In genomic region chr6:111540971-111541719, GRCh38 we compare ENCODE assay signal across 11 cellular contexts. TPM values are rescaled to one million over a fixed set of nuclear protein-coding genes. Genes with fewer than 3 reads are reported as not detected.
A peak's percentile ranks its signal among the peaks of the same experiment; 100 is the strongest.
DNase-seq lines count a peak whose midpoint lies in the region; ATAC-seq and TF ChIP-seq lines count a peak whose summit lies in the region.
"Had no signal": no experiment of that assay in that cellular context is flagged by ENCODE, and none has a peak within 500 bp of the region (broad histone marks: within the 10 kb centered on the region; RNA-seq: fewer than 3 reads in every experiment).

No MANE protein-coding gene starts in this region.

- H3K27ac Mint-ChIP-seq in endodermal cell, result peak overlapping the region; percentile 19

- no peaks in the 10 kb centered on the region for H3K9me3 ChIP-seq in endodermal cell (ENCODE audit: control insufficient read depth, low read length)
- H3K9me3 ChIP-seq in neuron (ENCODE audit: low read length), result no peaks in the 10 kb centered on the region

- POLR2A ChIA-PET in HEK293T (lab: Yijun Ruan, JAX), result interaction anchor here (0.7 to 1.4 kb wide), 4 partner anchors 9 to 64 kb away, joined by 3 to 4 read pairs (median 4); partner anchors contain the start of gene TRAF3IP2

- no peak overlapping the region for H3K9ac ChIP-seq in endodermal cell (ENCODE audit: extremely low read depth, low read length, poor library complexity, severe bottlenecking)

- DNase-seq in HEK293T (ENCODE audit: extremely low spot score) (no peak), NCI-H2107 treated with DMSO at 0.1 percent for 48 hours (lab: John Stamatoyannopoulos, UW; ENCODE audit: unreplicated experiment) (peak; percentile 90), endodermal cell (no peak), GF-D8 (lab: John Stamatoyannopoulos, UW) (no peak)
- no peak for DNase-seq in stimulated activated CD4-positive, alpha-beta T cell treated with anti-CD3 and anti-CD28 coated beads, Interleukin-2, amount 100 ng/mL, for 24 hours
- DNase-seq: cerebellar nuclear complex; KG1; NK-92 treated with Interleukin-12 subunit alpha and Interleukin-12 subunit beta, amount 100 ng/mL, for 24 hours; small intestine had no signal

- no peak for TF ChIP-seq CTCF in endodermal cell (conservative IDR thresholded peaks at IDR 0.05)

- 70 to 73% methylated on average over 6 to 9 of the region's 9 CpGs for WGBS in endodermal cell (ENCODE audit: insufficient coverage in 1 of 2, insufficient read length in 1 of 2), 2 experiments

- H3K27me3 ChIP-seq in endodermal cell (ENCODE audit: control insufficient read depth, insufficient read depth, low read length, poor library complexity, severe bottlenecking) (no peaks in the 10 kb centered on the region), neuron (ENCODE audit: insufficient read depth, low read length) (no peaks in the 10 kb centered on the region)

- ATAC-seq in GM19035 (IDR thresholded peaks at IDR 0.05; ENCODE audit: unreplicated experiment), result no peak

- H3K9me3 Mint-ChIP-seq in endodermal cell, result no peaks in the 10 kb centered on the region

- peak overlapping the region; percentile 44 for H3K27ac ChIP-seq in endodermal cell (ENCODE audit: low read depth, low read length)

- H3K36me3 Mint-ChIP-seq in endodermal cell (ENCODE audit: low read depth), result no peaks in the 10 kb centered on the region

- CTCF ChIA-PET in HEK293T (lab: Yijun Ruan, JAX), result no interaction called here

- no peak overlapping the region for H3K4me3 Mint-ChIP-seq in endodermal cell

- H3K4me1 ChIP-seq in endodermal cell (ENCODE audit: control insufficient read depth, insufficient read depth, low read length), result peaks cover 8% of the 10 kb centered on the region
- peaks cover 14% of the 10 kb centered on the region for H3K4me1 ChIP-seq in neuron (ENCODE audit: insufficient read depth, low read length)

- H3K4me3 ChIP-seq in endodermal cell (ENCODE audit: low read length) (no peak overlapping the region), neuron (ENCODE audit: low read length) (peak overlapping the region; percentile 1)

- peaks cover 25% of the 10 kb centered on the region for H3K4me1 Mint-ChIP-seq in endodermal cell

- H3K36me3 ChIP-seq in endodermal cell (ENCODE audit: control insufficient read depth, insufficient read depth, low read length), result no peaks in the 10 kb centered on the region
- no peaks in the 10 kb centered on the region for H3K36me3 ChIP-seq in neuron (ENCODE audit: insufficient read depth, low read length)

- H2AFZ ChIP-seq in neuron (ENCODE audit: low read depth, low read length), result no peak overlapping the region

- H3K27me3 Mint-ChIP-seq in endodermal cell (ENCODE audit: insufficient read depth), result no peaks in the 10 kb centered on the region

TF ChIP-seq in HEK293T, 16 proteins besides CTCF, POLR2A, EP300 and RAD21:
- TF ChIP-seq PKNOX1 (IDR thresholded peaks at IDR 0.05), result peak; percentile 46; the same call in 1 of the 2 replicates
- TF ChIP-seq SUZ12 (IDR thresholded peaks at IDR 0.05), result no peak
TF ChIP-seq in HEK293T: peak in this region for 1.

RNA-seq across cellular contexts. Expression of gene REV3L, which starts 58.1 kb away (rescaled TPM):
- total RNA-seq in endodermal cell, result 10 to 100 TPM; 19.2 to 28.1 TPM
- polyA plus RNA-seq in endodermal cell (2013, experiment 1 of 2), result 8.8 TPM
- 10.2 TPM for polyA plus RNA-seq in endodermal cell (2013, experiment 2 of 2)
